9 cellular contexts compared by ENCODE assay signal in genomic region chr19:38691938-38692457, GRCh38. TPM values are rescaled to one million over a fixed set of nuclear protein-coding genes. Genes with fewer than 3 reads are reported as not detected.
A peak's percentile ranks its signal among the peaks of the same experiment; 100 is the strongest.
DNase-seq lines count a peak whose midpoint lies in the region; ATAC-seq, FAIRE-seq and TF ChIP-seq lines count a peak whose summit lies in the region.
"Had no signal": no experiment of that assay in that cellular context is flagged by ENCODE, and none has a peak within 500 bp of the region (broad histone marks: within the 10 kb centered on the region; RNA-seq: fewer than 3 reads in every experiment).

No MANE protein-coding gene starts in this region.

- FAIRE-seq in A549 (lab: Jason Lieb, UNC): peak; percentile 85

- TF ChIP-seq RAD21 in A549 (conservative IDR thresholded peaks at IDR 0.05 in 1 of 2, IDR thresholded peaks at IDR 0.05 in 1 of 2): no peak

- TF ChIP-seq CTCF in A549 (IDR thresholded peaks at IDR 0.05): no peak
- no peak for TF ChIP-seq CTCF in epithelial cell of esophagus (IDR thresholded peaks at IDR 0.05; ENCODE audit: insufficient read depth, low read depth, low read length, missing control alignments)

- no peaks in the 10 kb centered on the region for H3K27me3 Mint-ChIP-seq in activated naive CD4-positive, alpha-beta T cell treated with anti-CD3 and anti-CD28 coated beads for 36 hours (ENCODE audit: low read depth)
- H3K27me3 Mint-ChIP-seq in activated naive CD8-positive, alpha-beta T cell treated with anti-CD3 and anti-CD28 coated beads, Interleukin-2, amount 50 U/mL, for 24 hours: no peaks in the 10 kb centered on the region

- peak in 1 of 2 experiments; percentile 75 for DNase-seq in A549 (ENCODE audit: low read depth in 1 of 2, low spot score in 1 of 2)
- no peak for DNase-seq in NT2/D1 (ENCODE audit: low read depth, low spot score)
- DNase-seq in epithelial cell of esophagus (ENCODE audit: low read depth): peak; percentile 85
- no peak for DNase-seq in activated naive CD4-positive, alpha-beta T cell treated with anti-CD3 and anti-CD28 coated beads for 36 hours
- no peak for DNase-seq in activated naive CD8-positive, alpha-beta T cell treated with anti-CD3 and anti-CD28 coated beads, Interleukin-2, amount 50 U/mL, for 24 hours
- DNase-seq in NAMALWA (ENCODE audit: low spot score): no peak
- DNase-seq: DMS79 had no signal

- peak overlapping the region; percentile 64 for H3K9ac ChIP-seq in NT2/D1 (ENCODE audit: insufficient read length, low read depth)

- ATAC-seq in A549 (peak; percentile 10 to 17; a peak in 4 of 6 replicates), GM18519 (IDR thresholded peaks at IDR 0.05; ENCODE audit: low FRiP score, unreplicated experiment) (no peak)
- no peak for ATAC-seq in activated naive CD8-positive, alpha-beta T cell treated with anti-CD3 and anti-CD28 coated beads, Interleukin-2, amount 50 U/mL, for 24 hours

- no peaks in the 10 kb centered on the region for H3K9me3 ChIP-seq in A549
- no peaks in the 10 kb centered on the region; the same call in 1 of the 2 replicates for H3K9me3 ChIP-seq in NT2/D1 (ENCODE audit: insufficient read depth, low read length)
- H3K9me3 ChIP-seq in muscle layer of duodenum (ENCODE audit: control insufficient read depth in 1 of 2, low read length in 2 of 2): no peaks in the 10 kb centered on the region

- CTCF ChIA-PET in A549 (lab: Yijun Ruan, JAX): interaction anchor here (1.2 to 33.1 kb wide), 7 partner anchors 17 to 289 kb away, joined by 3 to 764 read pairs (median 13); partner anchors contain the start of gene FAM98C
- CTCF ChIA-PET in activated naive CD4-positive, alpha-beta T cell treated with anti-CD3 and anti-CD28 coated beads for 36 hours (lab: Charles Lee): no interaction called here

- H3K4me2 ChIP-seq in A549: peak overlapping the region; percentile 62

- H3K27me3 ChIP-seq in NT2/D1 (ENCODE audit: insufficient read depth, insufficient read length) (no peaks in the 10 kb centered on the region), muscle layer of duodenum (ENCODE audit: low read depth, low read length) (no peaks in the 10 kb centered on the region)

- no peak overlapping the region for H3K4me3 Mint-ChIP-seq in activated naive CD4-positive, alpha-beta T cell treated with anti-CD3 and anti-CD28 coated beads for 36 hours
- H3K4me3 Mint-ChIP-seq in activated naive CD8-positive, alpha-beta T cell treated with anti-CD3 and anti-CD28 coated beads, Interleukin-2, amount 50 U/mL, for 24 hours: no peak overlapping the region

- WGBS in A549 (ENCODE audit: missing lambda C conversion rate): 76% methylated on average over 15 of the region's 15 CpGs

- H3K36me3 ChIP-seq in NT2/D1 (ENCODE audit: insufficient read depth, insufficient read length, low read length) (peaks cover 55% of the 10 kb centered on the region), muscle layer of duodenum (ENCODE audit: control insufficient read depth in 1 of 2, insufficient read depth in 2 of 2, low read length in 2 of 2) (peaks cover 19 to 20% of the 10 kb centered on the region in 2 donors)

- intact Hi-C loops in activated naive CD4-positive, alpha-beta T cell treated with anti-CD3 and anti-CD28 coated beads for 36 hours (cut with micrococcal nuclease): no loop called here

- H3K9me3 Mint-ChIP-seq in activated naive CD4-positive, alpha-beta T cell treated with anti-CD3 and anti-CD28 coated beads for 36 hours: no peaks in the 10 kb centered on the region
- no peaks in the 10 kb centered on the region for H3K9me3 Mint-ChIP-seq in activated naive CD8-positive, alpha-beta T cell treated with anti-CD3 and anti-CD28 coated beads, Interleukin-2, amount 50 U/mL, for 24 hours

- no peak overlapping the region for H3K27ac Mint-ChIP-seq in activated naive CD4-positive, alpha-beta T cell treated with anti-CD3 and anti-CD28 coated beads for 36 hours
- no peak overlapping the region for H3K27ac Mint-ChIP-seq in activated naive CD8-positive, alpha-beta T cell treated with anti-CD3 and anti-CD28 coated beads, Interleukin-2, amount 50 U/mL, for 24 hours

- no peak for TF ChIP-seq EP300 in A549 (IDR thresholded peaks at IDR 0.05)

- H3K4me1 ChIP-seq in A549 (peaks cover 100% of the 10 kb centered on the region), NT2/D1 (ENCODE audit: insufficient read depth, insufficient read length) (peaks cover 14% of the 10 kb centered on the region), muscle layer of duodenum (ENCODE audit: control insufficient read depth in 1 of 2, insufficient read depth in 2 of 2, low read length in 2 of 2) (peaks cover 46 to 62% of the 10 kb centered on the region in 2 donors)

- H3K4me1 Mint-ChIP-seq in activated naive CD4-positive, alpha-beta T cell treated with anti-CD3 and anti-CD28 coated beads for 36 hours (ENCODE audit: low read depth): peaks cover 19% of the 10 kb centered on the region
- peaks cover 72% of the 10 kb centered on the region for H3K4me1 Mint-ChIP-seq in activated naive CD8-positive, alpha-beta T cell treated with anti-CD3 and anti-CD28 coated beads, Interleukin-2, amount 50 U/mL, for 24 hours

- POLR2A ChIA-PET in A549 (lab: Yijun Ruan, JAX): interaction anchor here (1.0 to 1.5 kb wide), 6 partner anchors 9 to 238 kb away, joined by 3 to 7 read pairs (median 4); no protein-coding TSS in a partner anchor

- TF ChIP-seq POLR2A in A549 (IDR thresholded peaks at IDR 0.05; ENCODE audit: low read length): no peak

- H3K4me3 ChIP-seq in A549 (no peak overlapping the region), NT2/D1 (ENCODE audit: insufficient read length, low read depth) (no peak overlapping the region), epithelial cell of esophagus (ENCODE audit: low read length) (no peak overlapping the region), muscle layer of duodenum (ENCODE audit: low read depth in 1 of 2, low read length in 2 of 2) (peak overlapping the region in 1 of 2 donors; percentile 41)

- H3K36me3 Mint-ChIP-seq in activated naive CD4-positive, alpha-beta T cell treated with anti-CD3 and anti-CD28 coated beads for 36 hours (ENCODE audit: low read depth): peaks cover 2% of the 10 kb centered on the region
- H3K36me3 Mint-ChIP-seq in activated naive CD8-positive, alpha-beta T cell treated with anti-CD3 and anti-CD28 coated beads, Interleukin-2, amount 50 U/mL, for 24 hours (ENCODE audit: low read depth): peaks cover 13% of the 10 kb centered on the region

- peak overlapping the region; percentile 93 to 94 for H3K27ac ChIP-seq in A549
- peak overlapping the region; percentile 93 for H3K27ac ChIP-seq in muscle layer of duodenum (ENCODE audit: low read length)

TF ChIP-seq in A549, 52 proteins besides CTCF, POLR2A, EP300 and RAD21 (continues in another document):
- no peak for TF ChIP-seq KDM5A (IDR thresholded peaks at IDR 0.05)
- TF ChIP-seq HOXA7 (CRISPR knock-in tag; IDR thresholded peaks at IDR 0.05): no peak
- TF ChIP-seq POLR2AphosphoS2 (conservative IDR thresholded peaks at IDR 0.05; ENCODE audit: low read length): no peak; the same call in 1 of the 2 replicates
- TF ChIP-seq FOSL2 (IDR thresholded peaks at IDR 0.05): 0 out of 2 replicates have a peak, but pooled peaks have one; percentile 2
- TF ChIP-seq FOSL2 (CRISPR knock-in tag; IDR thresholded peaks at IDR 0.05): no peak
- TF ChIP-seq HOXB13 (CRISPR knock-in tag; IDR thresholded peaks at IDR 0.05; ENCODE audit: low read depth): no peak
- TF ChIP-seq CHD4 (IDR thresholded peaks at IDR 0.05; ENCODE audit: borderline replicate concordance): no peak
- TF ChIP-seq SREBF2 (IDR thresholded peaks at IDR 0.05): no peak
- TF ChIP-seq EHF (CRISPR knock-in tag; IDR thresholded peaks at IDR 0.05): peak; percentile 11; the same call in 1 of the 2 replicates
- TF ChIP-seq HMGXB4 (CRISPR knock-in tag; IDR thresholded peaks at IDR 0.05; ENCODE audit: borderline replicate concordance): no peak
- no peak for TF ChIP-seq BHLHE40 (IDR thresholded peaks at IDR 0.05; ENCODE audit: low read depth, low read length)
- no peak for TF ChIP-seq USF2 (IDR thresholded peaks at IDR 0.05)
- no peak for TF ChIP-seq CEBPB (IDR thresholded peaks at IDR 0.05)
- no peak for TF ChIP-seq HEYL (CRISPR knock-in tag; IDR thresholded peaks at IDR 0.05)
- TF ChIP-seq JUNB (IDR thresholded peaks at IDR 0.05): no peak

RNA-seq across cellular contexts. Expression of gene ACTN4, which starts 44.5 kb away (rescaled TPM):
- polyA plus RNA-seq in A549 (2011; rRNA removed) (605 and 614 TPM in 2 replicates), A549 (2017; fragmentation: RNase III; extraction: RNeasy Plus Mini Kit Qiagen cat#74134 plus additional on column Dnase treatment) (967 to 1,087 TPM (median 1,011 TPM) in 3 replicates)
- 1,005 and 1,074 TPM in 2 replicates for polyA plus RNA-seq in A549 (2012; cell fraction: cytosol; rRNA removed)
- polyA plus RNA-seq in A549 (2012; cell fraction: nucleus; rRNA removed): 3,482 and 4,263 TPM in 2 replicates
- polyA minus RNA-seq in A549 (2011; rRNA and poly(A)+ RNA removed): 488 and 611 TPM in 2 replicates
- 100 to 1,000 TPM; 117 to 119 TPM for total RNA-seq in activated naive CD4-positive, alpha-beta T cell treated with anti-CD3 and anti-CD28 coated beads for 36 hours

RNA-seq across cellular contexts. Expression of gene CAPN12, which starts 52.3 kb away (rescaled TPM):
- polyA plus RNA-seq in A549 (2011; rRNA removed) (10.0 and 12.3 TPM in 2 replicates), A549 (2017; fragmentation: RNase III; extraction: RNeasy Plus Mini Kit Qiagen cat#74134 plus additional on column Dnase treatment) (8.6 to 11.7 TPM (median 11.0 TPM) in 3 replicates)
- 10.0 and 10.2 TPM in 2 replicates for polyA plus RNA-seq in A549 (2012; cell fraction: cytosol; rRNA removed)
- 33.2 and 34.8 TPM in 2 replicates for polyA plus RNA-seq in A549 (2012; cell fraction: nucleus; rRNA removed)
- 3.2 and 7.1 TPM in 2 replicates for polyA minus RNA-seq in A549 (2011; rRNA and poly(A)+ RNA removed)
- 1 to 10 TPM; 1.9 to 2.2 TPM for total RNA-seq in activated naive CD4-positive, alpha-beta T cell treated with anti-CD3 and anti-CD28 coated beads for 36 hours

Comparison
In these comparisons a context has a peak if more than half of its experiments do, and no peak if none do; other contexts are left out.
1. ATAC-seq: peak in A549 (2 of 2); none in activated naive CD8-positive, alpha-beta T cell treated with anti-CD3 and anti-CD28 coated beads, Interleukin-2, amount 50 U/mL, for 24 hours (single experiment) and GM18519 (single experiment).